ENCODE assay signal across 32 cellular contexts in genomic region chr12:82666830-82667229, GRCh38.
"Had no signal": no experiment of that assay in that cellular context is flagged by ENCODE, and none has a peak within 500 bp of the region (broad histone marks: within the 10 kb centered on the region; RNA-seq: fewer than 3 reads in every experiment).

No MANE protein-coding gene starts in this region.

- H3K4me1 Mint-ChIP-seq: activated B cell treated with CpG ODN at 0.5 μM for 24 hours had no signal

- H3K36me3 ChIP-seq: adrenal gland, brain microvascular endothelial cell, breast epithelium had no signal

- H3K4me3 Mint-ChIP-seq: activated B cell treated with CpG ODN at 0.5 μM for 24 hours; activated CD4-positive, alpha-beta memory T cell treated with anti-CD3 and anti-CD28 coated beads, Interleukin-2, amount 10 ng/mL, durations not matched to agents 7 days and 5 days; activated CD4-positive, alpha-beta T cell treated with anti-CD3 and anti-CD28 coated beads, Interleukin-2, amount 10 ng/mL, durations not matched to agents 24 days and 14 days; activated CD8-positive, alpha-beta memory T cell treated with anti-CD3 and anti-CD28 coated beads, Interleukin-2, amount 10 ng/mL, durations not matched to agents 7 days and 5 days; activated CD8-positive, alpha-beta T cell treated with anti-CD3 and anti-CD28 coated beads, Interleukin-2, amount 10 ng/mL, durations not matched to agents 7 days and 5 days; activated naive CD4-positive, alpha-beta T cell treated with anti-CD3 and anti-CD28 coated beads for 36 hours; activated naive CD8-positive, alpha-beta T cell treated with anti-CD3 and anti-CD28 coated beads for 36 hours; activated T-cell treated with anti-CD3 and anti-CD28 coated beads, Interleukin-2, amount 50 U/mL, for 24 hours; T-helper 1 cell treated with Interleukin-12 subunit alpha and Interleukin-12 subunit beta and Interleukin-4 antibody, amounts not matched to agents 30 μg/mL and 1 μg/mL, for 36 hours; T-helper 2 cell treated with Interferon-gamma antibody and Interleukin-4, amounts not matched to agents 5 μg/mL and 100 μg/mL, for 36 hours had no signal

- H3K36me3 Mint-ChIP-seq: activated CD8-positive, alpha-beta memory T cell treated with anti-CD3 and anti-CD28 coated beads, Interleukin-2, amount 10 ng/mL, durations not matched to agents 7 days and 5 days; activated naive CD4-positive, alpha-beta T cell treated with anti-CD3 and anti-CD28 coated beads, Interleukin-2, amount 50 U/mL, for 72 hours; activated naive CD8-positive, alpha-beta T cell treated with anti-CD3 and anti-CD28 coated beads for 36 hours had no signal

- H3K27me3 ChIP-seq: adrenal gland, body of pancreas, brain microvascular endothelial cell, breast epithelium had no signal

- H3K27ac Mint-ChIP-seq: activated B cell treated with CpG ODN at 0.5 μM for 24 hours; activated CD4-positive, alpha-beta memory T cell treated with anti-CD3 and anti-CD28 coated beads, Interleukin-2, amount 10 ng/mL, durations not matched to agents 7 days and 5 days; activated CD4-positive, alpha-beta T cell treated with anti-CD3 and anti-CD28 coated beads, Interleukin-2, amount 10 ng/mL, durations not matched to agents 24 days and 14 days; activated CD8-positive, alpha-beta memory T cell treated with anti-CD3 and anti-CD28 coated beads, Interleukin-2, amount 10 ng/mL, durations not matched to agents 7 days and 5 days; activated CD8-positive, alpha-beta T cell treated with anti-CD3 and anti-CD28 coated beads, Interleukin-2, amount 10 ng/mL, durations not matched to agents 7 days and 5 days; activated naive CD4-positive, alpha-beta T cell treated with anti-CD3 and anti-CD28 coated beads for 36 hours; activated naive CD4-positive, alpha-beta T cell treated with anti-CD3 and anti-CD28 coated beads, Interleukin-2, amount 50 U/mL, for 72 hours; activated naive CD8-positive, alpha-beta T cell treated with anti-CD3 and anti-CD28 coated beads for 36 hours; activated T-cell treated with anti-CD3 and anti-CD28 coated beads, Interleukin-2, amount 50 U/mL, for 24 hours; T-helper 1 cell treated with Interleukin-12 subunit alpha and Interleukin-12 subunit beta and Interleukin-4 antibody, amounts not matched to agents 30 μg/mL and 1 μg/mL, for 36 hours; T-helper 2 cell treated with Interferon-gamma antibody and Interleukin-4, amounts not matched to agents 5 μg/mL and 100 μg/mL, for 36 hours had no signal

- H3K9me3 ChIP-seq: adrenal gland, body of pancreas, breast epithelium had no signal

- H3K4me1 ChIP-seq: adrenal gland, body of pancreas, breast epithelium had no signal

- H3K27ac ChIP-seq: adrenal gland, body of pancreas, brain microvascular endothelial cell, breast epithelium, VCaP had no signal

- H3K4me3 ChIP-seq: adrenal gland, body of pancreas, breast epithelium had no signal

- H3K9me3 Mint-ChIP-seq: activated B cell treated with CpG ODN at 0.5 μM for 24 hours; activated CD4-positive, alpha-beta memory T cell treated with anti-CD3 and anti-CD28 coated beads, Interleukin-2, amount 10 ng/mL, durations not matched to agents 7 days and 5 days; activated CD4-positive, alpha-beta T cell treated with anti-CD3 and anti-CD28 coated beads, Interleukin-2, amount 10 ng/mL, durations not matched to agents 24 days and 14 days; activated naive CD4-positive, alpha-beta T cell treated with anti-CD3 and anti-CD28 coated beads for 36 hours; activated naive CD8-positive, alpha-beta T cell treated with anti-CD3 and anti-CD28 coated beads for 36 hours; activated T-cell treated with anti-CD3 and anti-CD28 coated beads, Interleukin-2, amount 50 U/mL, for 24 hours; T-helper 1 cell treated with Interleukin-12 subunit alpha and Interleukin-12 subunit beta and Interleukin-4 antibody, amounts not matched to agents 30 μg/mL and 1 μg/mL, for 36 hours; T-helper 2 cell treated with Interferon-gamma antibody and Interleukin-4, amounts not matched to agents 5 μg/mL and 100 μg/mL, for 36 hours had no signal

- ATAC-seq: activated CD8-positive, alpha-beta memory T cell treated with anti-CD3 and anti-CD28 coated beads, Interleukin-2, amount 10 ng/mL, durations not matched to agents 7 days and 5 days; activated CD8-positive, alpha-beta T cell treated with anti-CD3 and anti-CD28 coated beads, Interleukin-2, amount 10 ng/mL, durations not matched to agents 7 days and 5 days; body of pancreas had no signal

- DNase-seq: activated B cell treated with CpG ODN at 0.5 μM for 24 hours; activated CD4-positive, alpha-beta memory T cell treated with anti-CD3 and anti-CD28 coated beads, Interleukin-2, amount 10 ng/mL, durations not matched to agents 7 days and 5 days; activated CD4-positive, alpha-beta T cell treated with anti-CD3 and anti-CD28 coated beads, Interleukin-2, amount 10 ng/mL, durations not matched to agents 24 days and 14 days; activated CD4-positive, alpha-beta T cell treated with anti-CD3 and anti-CD28 coated beads, Interleukin-2, amount 50 U/mL, for 1 hour; activated CD4-positive, alpha-beta T cell treated with anti-CD3 and anti-CD28 coated beads, Interleukin-2, amount 50 U/mL, for 4 hours; activated CD4-positive, CD25-positive, alpha-beta regulatory T cell treated with anti-CD3 and anti-CD28 coated beads, Interleukin-2, amount 50 U/mL, for 72 hours; activated CD8-positive, alpha-beta memory T cell treated with anti-CD3 and anti-CD28 coated beads for 24 hours; activated CD8-positive, alpha-beta memory T cell treated with anti-CD3 and anti-CD28 coated beads, Interleukin-2, amount 10 ng/mL, durations not matched to agents 7 days and 5 days; activated CD8-positive, alpha-beta memory T cell treated with anti-CD3 and anti-CD28 coated beads, Interleukin-2, amount 50 U/mL, for 48 hours; activated CD8-positive, alpha-beta T cell treated with anti-CD3 and anti-CD28 coated beads, Interleukin-2, amount 10 ng/mL, durations not matched to agents 7 days and 5 days; activated effector memory CD4-positive, alpha-beta T cell treated with anti-CD3 and anti-CD28 coated beads, Interleukin-2, amount 50 U/mL, for 16 hours; activated gamma-delta T cell treated with Interleukin-2 at 50 U/mL for 16 hours; activated naive CD4-positive, alpha-beta T cell; activated naive CD4-positive, alpha-beta T cell treated with anti-CD3 and anti-CD28 coated beads for 36 hours; activated naive CD4-positive, alpha-beta T cell treated with anti-CD3 and anti-CD28 coated beads, Interleukin-2, amount 50 U/mL, for 16 hours; activated naive CD8-positive, alpha-beta T cell treated with anti-CD3 and anti-CD28 coated beads for 36 hours; activated T-cell treated with anti-CD3 and anti-CD28 coated beads, Interleukin-2, amount 50 U/mL, for 24 hours; activated T-cell treated with anti-CD3 and anti-CD28 coated beads, Interleukin-2, amount 50 U/mL, for 48 hours; adrenal gland; amniotic stem cell; aorta; body of pancreas; brain microvascular endothelial cell; central memory CD4-positive, alpha-beta T cell; T-helper 1 cell; T-helper 2 cell; T-helper 9 cell had no signal
